Comparison of ENCODE assay signal across 8 cellular contexts in the genomic region with DNA sequence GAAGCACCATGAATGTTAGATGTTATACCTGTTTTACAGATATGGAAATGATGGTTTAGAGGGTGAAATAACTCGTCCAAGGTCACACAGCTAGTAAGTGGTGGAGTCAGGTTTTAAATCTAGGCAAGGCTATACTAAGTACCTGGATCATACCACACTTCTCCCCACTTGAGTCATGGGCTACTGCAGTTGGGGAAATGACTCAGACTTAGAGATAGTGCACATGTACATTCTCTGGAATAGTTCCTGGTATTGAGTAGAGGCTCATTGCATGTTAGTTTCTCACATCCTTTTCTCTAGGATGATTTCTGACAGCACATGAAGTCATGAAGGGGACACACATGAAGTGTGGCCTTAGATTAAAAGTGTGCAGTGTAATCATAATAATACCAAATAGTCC.
DNase-seq lines count a peak whose midpoint lies in the region; ATAC-seq and TF ChIP-seq lines count a peak whose summit lies in the region.

No MANE protein-coding gene starts in this region.

- no peak overlapping the region for H3K4me3 ChIP-seq in NB4 (ENCODE audit: low read depth, low read length)
- no peak overlapping the region for H3K4me3 ChIP-seq in GM23338
- H3K4me3 ChIP-seq in uterus = no peak overlapping the region

- H3K36me3 Mint-ChIP-seq in HFFc6 (ENCODE audit: low read depth) (no peaks in the 10 kb centered on the region), GM23338 (ENCODE audit: low read depth) (no peaks in the 10 kb centered on the region)

- H3K79me2 ChIP-seq in GM23338 (replicated peaks; ENCODE audit: insufficient read depth) = no peaks in the 10 kb centered on the region

- ATAC-seq in GM18861 (IDR thresholded peaks at IDR 0.05; ENCODE audit: unreplicated experiment) (peak; percentile 89), GM23338 (no peak)

- TF ChIP-seq CTCF in HFFc6 (IDR thresholded peaks at IDR 0.05) (no peak), NB4 (IDR thresholded peaks at IDR 0.05; ENCODE audit: low read depth, low read length) (no peak), GM23338 (conservative IDR thresholded peaks at IDR 0.05; ENCODE audit: low read depth in 2 of 2) (no peak), uterus (IDR thresholded peaks at IDR 0.05) (no peak)

- H3K27me3 ChIP-seq in GM23338 (ENCODE audit: insufficient read depth) = no peaks in the 10 kb centered on the region
- H3K27me3 ChIP-seq in uterus = no peaks in the 10 kb centered on the region

- no peak for TF ChIP-seq POLR2A in NB4 (IDR thresholded peaks at IDR 0.05; ENCODE audit: extremely low read depth, insufficient read length)
- no peak for TF ChIP-seq POLR2A in uterus (IDR thresholded peaks at IDR 0.05)

- H4K20me1 ChIP-seq in GM23338 (replicated peaks; ENCODE audit: insufficient read depth) = no peaks in the 10 kb centered on the region

- no peak overlapping the region for H3K27ac Mint-ChIP-seq in HFFc6
- H3K27ac Mint-ChIP-seq in GM23338 = no peak overlapping the region

- peaks cover 5% of the 10 kb centered on the region; the same call in 1 of the 2 replicates for H3K4me1 Mint-ChIP-seq in HFFc6 (ENCODE audit: low read depth)
- no peaks in the 10 kb centered on the region for H3K4me1 Mint-ChIP-seq in GM23338

- intact Hi-C loops in uterus (cut with DNase I; ENCODE audit: low total_unique reads) = no loop called here

- no peaks in the 10 kb centered on the region for H3F3A ChIP-seq in GM23338 (replicated peaks; ENCODE audit: low read depth)

- H3K4me3 Mint-ChIP-seq in HFFc6 (no peak overlapping the region), GM23338 (no peak overlapping the region)

- H3K9me3 ChIP-seq in uterus = no peaks in the 10 kb centered on the region

- H3K4me2 ChIP-seq in GM23338 = no peak overlapping the region

- no peaks in the 10 kb centered on the region; the same call in 1 of the 2 replicates for H3K9me3 Mint-ChIP-seq in HFFc6
- peaks cover 4% of the 10 kb centered on the region; the same call in 2 of the 3 replicates for H3K9me3 Mint-ChIP-seq in GM23338

- H3K36me3 ChIP-seq in GM23338 (ENCODE audit: insufficient read depth) (no peaks in the 10 kb centered on the region), uterus (no peaks in the 10 kb centered on the region)

- H3K4me1 ChIP-seq in GM23338 (ENCODE audit: insufficient read depth) = no peaks in the 10 kb centered on the region
- no peaks in the 10 kb centered on the region for H3K4me1 ChIP-seq in uterus

- H3K27ac ChIP-seq in GM23338 (ENCODE audit: low read depth) (no peak overlapping the region), uterus (no peak overlapping the region)

- H3K9me2 ChIP-seq in GM23338 (ENCODE audit: insufficient read depth) = 0 out of 2 replicates have a peak, but pooled peaks cover 6% of the 10 kb centered on the region

- no peaks in the 10 kb centered on the region; the same call in 1 of the 2 replicates for H3K27me3 Mint-ChIP-seq in HFFc6 (ENCODE audit: insufficient read depth)
- no peaks in the 10 kb centered on the region for H3K27me3 Mint-ChIP-seq in GM23338 (ENCODE audit: insufficient read depth, low read depth, poor library complexity)

- DNase-seq in HFFc6 = peak; percentile 19
- DNase-seq in NB4 (ENCODE audit: low read depth) = peak; percentile 6
- DNase-seq in glomerular visceral epithelial cell (ENCODE audit: extremely low spot score) = peak; percentile 53
- no peak for DNase-seq in iPS-NIHi11 (ENCODE audit: low spot score)
- no peak for DNase-seq in GM23338 (ENCODE audit: low spot score)
- no peak for DNase-seq in uterus
- no peak for DNase-seq in iPS-NIHi7 (ENCODE audit: extremely low spot score)

- no peak overlapping the region for H2AFZ ChIP-seq in GM23338

TF ChIP-seq in GM23338, 12 proteins besides CTCF, POLR2A, EP300 and RAD21 (continues in another document):
- no peak for TF ChIP-seq STAT1 (IDR thresholded peaks at IDR 0.05; ENCODE audit: unreplicated experiment)
- TF ChIP-seq, protein P1, sequence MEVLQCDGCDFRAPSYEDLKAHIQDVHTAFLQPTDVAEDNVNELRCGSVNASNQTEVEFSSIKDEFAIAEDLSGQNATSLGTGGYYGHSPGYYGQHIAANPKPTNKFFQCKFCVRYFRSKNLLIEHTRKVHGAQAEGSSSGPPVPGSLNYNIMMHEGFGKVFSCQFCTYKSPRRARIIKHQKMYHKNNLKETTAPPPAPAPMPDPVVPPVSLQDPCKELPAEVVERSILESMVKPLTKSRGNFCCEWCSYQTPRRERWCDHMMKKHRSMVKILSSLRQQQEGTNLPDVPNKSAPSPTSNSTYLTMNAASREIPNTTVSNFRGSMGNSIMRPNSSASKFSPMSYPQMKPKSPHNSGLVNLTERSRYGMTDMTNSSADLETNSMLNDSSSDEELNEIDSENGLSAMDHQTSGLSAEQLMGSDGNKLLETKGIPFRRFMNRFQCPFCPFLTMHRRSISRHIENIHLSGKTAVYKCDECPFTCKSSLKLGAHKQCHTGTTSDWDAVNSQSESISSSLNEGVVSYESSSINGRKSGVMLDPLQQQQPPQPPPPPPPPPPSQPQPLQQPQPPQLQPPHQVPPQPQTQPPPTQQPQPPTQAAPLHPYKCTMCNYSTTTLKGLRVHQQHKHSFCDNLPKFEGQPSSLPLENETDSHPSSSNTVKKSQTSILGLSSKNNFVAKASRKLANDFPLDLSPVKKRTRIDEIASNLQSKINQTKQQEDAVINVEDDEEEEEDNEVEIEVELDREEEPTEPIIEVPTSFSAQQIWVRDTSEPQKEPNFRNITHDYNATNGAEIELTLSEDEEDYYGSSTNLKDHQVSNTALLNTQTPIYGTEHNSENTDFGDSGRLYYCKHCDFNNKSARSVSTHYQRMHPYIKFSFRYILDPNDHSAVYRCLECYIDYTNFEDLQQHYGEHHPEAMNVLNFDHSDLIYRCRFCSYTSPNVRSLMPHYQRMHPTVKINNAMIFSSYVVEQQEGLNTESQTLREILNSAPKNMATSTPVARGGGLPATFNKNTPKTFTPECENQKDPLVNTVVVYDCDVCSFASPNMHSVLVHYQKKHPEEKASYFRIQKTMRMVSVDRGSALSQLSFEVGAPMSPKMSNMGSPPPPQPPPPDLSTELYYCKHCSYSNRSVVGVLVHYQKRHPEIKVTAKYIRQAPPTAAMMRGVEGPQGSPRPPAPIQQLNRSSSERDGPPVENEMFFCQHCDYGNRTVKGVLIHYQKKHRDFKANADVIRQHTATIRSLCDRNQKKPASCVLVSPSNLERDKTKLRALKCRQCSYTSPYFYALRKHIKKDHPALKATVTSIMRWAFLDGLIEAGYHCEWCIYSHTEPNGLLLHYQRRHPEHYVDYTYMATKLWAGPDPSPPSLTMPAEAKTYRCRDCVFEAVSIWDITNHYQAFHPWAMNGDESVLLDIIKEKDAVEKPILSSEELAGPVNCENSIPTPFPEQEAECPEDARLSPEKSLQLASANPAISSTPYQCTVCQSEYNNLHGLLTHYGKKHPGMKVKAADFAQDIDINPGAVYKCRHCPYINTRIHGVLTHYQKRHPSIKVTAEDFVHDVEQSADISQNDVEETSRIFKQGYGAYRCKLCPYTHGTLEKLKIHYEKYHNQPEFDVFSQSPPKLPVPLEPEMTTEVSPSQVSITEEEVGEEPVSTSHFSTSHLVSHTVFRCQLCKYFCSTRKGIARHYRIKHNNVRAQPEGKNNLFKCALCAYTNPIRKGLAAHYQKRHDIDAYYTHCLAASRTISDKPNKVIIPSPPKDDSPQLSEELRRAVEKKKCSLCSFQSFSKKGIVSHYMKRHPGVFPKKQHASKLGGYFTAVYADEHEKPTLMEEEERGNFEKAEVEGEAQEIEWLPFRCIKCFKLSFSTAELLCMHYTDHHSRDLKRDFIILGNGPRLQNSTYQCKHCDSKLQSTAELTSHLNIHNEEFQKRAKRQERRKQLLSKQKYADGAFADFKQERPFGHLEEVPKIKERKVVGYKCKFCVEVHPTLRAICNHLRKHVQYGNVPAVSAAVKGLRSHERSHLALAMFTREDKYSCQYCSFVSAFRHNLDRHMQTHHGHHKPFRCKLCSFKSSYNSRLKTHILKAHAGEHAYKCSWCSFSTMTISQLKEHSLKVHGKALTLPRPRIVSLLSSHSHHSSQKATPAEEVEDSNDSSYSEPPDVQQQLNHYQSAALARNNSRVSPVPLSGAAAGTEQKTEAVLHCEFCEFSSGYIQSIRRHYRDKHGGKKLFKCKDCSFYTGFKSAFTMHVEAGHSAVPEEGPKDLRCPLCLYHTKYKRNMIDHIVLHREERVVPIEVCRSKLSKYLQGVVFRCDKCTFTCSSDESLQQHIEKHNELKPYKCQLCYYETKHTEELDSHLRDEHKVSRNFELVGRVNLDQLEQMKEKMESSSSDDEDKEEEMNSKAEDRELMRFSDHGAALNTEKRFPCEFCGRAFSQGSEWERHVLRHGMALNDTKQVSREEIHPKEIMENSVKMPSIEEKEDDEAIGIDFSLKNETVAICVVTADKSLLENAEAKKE (CRISPR knock-in tag; IDR thresholded peaks at IDR 0.05) = no peak
- TF ChIP-seq POLR2AphosphoS5 (IDR thresholded peaks at IDR 0.05; ENCODE audit: low read depth) = no peak
- no peak for TF ChIP-seq ZNF331 (CRISPR knock-in tag; IDR thresholded peaks at IDR 0.05; ENCODE audit: low read depth)
- TF ChIP-seq NANOG (IDR thresholded peaks at IDR 0.05; ENCODE audit: borderline replicate concordance) = no peak
- TF ChIP-seq EZH2 (IDR thresholded peaks at IDR 0.05; ENCODE audit: low read depth, unreplicated experiment) = no peak
- TF ChIP-seq, protein P2, sequence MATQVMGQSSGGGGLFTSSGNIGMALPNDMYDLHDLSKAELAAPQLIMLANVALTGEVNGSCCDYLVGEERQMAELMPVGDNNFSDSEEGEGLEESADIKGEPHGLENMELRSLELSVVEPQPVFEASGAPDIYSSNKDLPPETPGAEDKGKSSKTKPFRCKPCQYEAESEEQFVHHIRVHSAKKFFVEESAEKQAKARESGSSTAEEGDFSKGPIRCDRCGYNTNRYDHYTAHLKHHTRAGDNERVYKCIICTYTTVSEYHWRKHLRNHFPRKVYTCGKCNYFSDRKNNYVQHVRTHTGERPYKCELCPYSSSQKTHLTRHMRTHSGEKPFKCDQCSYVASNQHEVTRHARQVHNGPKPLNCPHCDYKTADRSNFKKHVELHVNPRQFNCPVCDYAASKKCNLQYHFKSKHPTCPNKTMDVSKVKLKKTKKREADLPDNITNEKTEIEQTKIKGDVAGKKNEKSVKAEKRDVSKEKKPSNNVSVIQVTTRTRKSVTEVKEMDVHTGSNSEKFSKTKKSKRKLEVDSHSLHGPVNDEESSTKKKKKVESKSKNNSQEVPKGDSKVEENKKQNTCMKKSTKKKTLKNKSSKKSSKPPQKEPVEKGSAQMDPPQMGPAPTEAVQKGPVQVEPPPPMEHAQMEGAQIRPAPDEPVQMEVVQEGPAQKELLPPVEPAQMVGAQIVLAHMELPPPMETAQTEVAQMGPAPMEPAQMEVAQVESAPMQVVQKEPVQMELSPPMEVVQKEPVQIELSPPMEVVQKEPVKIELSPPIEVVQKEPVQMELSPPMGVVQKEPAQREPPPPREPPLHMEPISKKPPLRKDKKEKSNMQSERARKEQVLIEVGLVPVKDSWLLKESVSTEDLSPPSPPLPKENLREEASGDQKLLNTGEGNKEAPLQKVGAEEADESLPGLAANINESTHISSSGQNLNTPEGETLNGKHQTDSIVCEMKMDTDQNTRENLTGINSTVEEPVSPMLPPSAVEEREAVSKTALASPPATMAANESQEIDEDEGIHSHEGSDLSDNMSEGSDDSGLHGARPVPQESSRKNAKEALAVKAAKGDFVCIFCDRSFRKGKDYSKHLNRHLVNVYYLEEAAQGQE (IDR thresholded peaks at IDR 0.05; ENCODE audit: unreplicated experiment) = no peak
- TF ChIP-seq JUNB (IDR thresholded peaks at IDR 0.05; ENCODE audit: unreplicated experiment) = no peak

Comparison
In these comparisons a context has a peak if more than half of its experiments do, and no peak if none do; other contexts are left out.
1. DNase-seq: peak in HFFc6 (single experiment), NB4 (single experiment) and glomerular visceral epithelial cell (single experiment); none in iPS-NIHi11 (single experiment), GM23338 (single experiment), uterus (0 of 2) and iPS-NIHi7 (single experiment).